Comparison of ENCODE assay signal across 18 cellular contexts in the genomic region with DNA sequence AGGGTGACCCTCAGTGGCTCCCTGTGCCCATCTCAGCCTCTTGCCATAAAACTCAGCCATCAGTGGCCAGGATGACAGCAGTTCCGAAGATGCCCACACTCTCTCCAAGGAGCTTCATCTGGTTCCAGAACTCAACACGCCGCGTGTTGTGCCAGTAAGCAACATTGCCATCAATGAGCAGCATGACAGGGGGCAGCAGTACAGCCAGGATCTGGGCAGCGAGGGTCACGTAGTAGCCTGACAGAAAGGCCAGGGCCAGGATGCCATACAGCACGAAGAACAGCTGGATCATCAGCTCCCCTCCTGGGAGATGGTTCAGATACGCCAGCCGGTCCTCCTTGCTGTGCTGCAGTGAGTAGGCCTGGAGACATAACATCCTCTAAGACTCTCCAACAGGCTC. TPM values are rescaled to one million over a fixed set of nuclear protein-coding genes. Genes with fewer than 3 reads are reported as not detected.
"Had no signal": no experiment of that assay in that cellular context is flagged by ENCODE, and none has a peak within 500 bp of the region (broad histone marks: within the 10 kb centered on the region; RNA-seq: fewer than 3 reads in every experiment).

No MANE protein-coding gene starts in this region.

- H3K9me3 ChIP-seq: colonic mucosa, left lung, transverse colon had no signal

- FAIRE-seq: endometrium, keratinocyte, small intestine had no signal

- H3K36me3 ChIP-seq: colonic mucosa, transverse colon had no signal

- H3K4me3 ChIP-seq: colonic mucosa, left lung, transverse colon had no signal

- ATAC-seq: esophagus mucosa; left lung; naive thymus-derived CD8-positive, alpha-beta T cell had no signal

- H3K27me3 ChIP-seq: colonic mucosa, transverse colon had no signal

- DNase-seq: activated CD4-positive, alpha-beta T cell treated with anti-CD3 and anti-CD28 coated beads, Interleukin-2, amount 10 ng/mL, durations not matched to agents 7 days and 5 days; activated CD4-positive, CD25-positive, alpha-beta regulatory T cell; activated naive CD8-positive, alpha-beta T cell treated with anti-CD3 and anti-CD28 coated beads for 36 hours; central memory CD4-positive, alpha-beta T cell; colonic mucosa; hippocampal formation; naive thymus-derived CD8-positive, alpha-beta T cell; stimulated activated CD4-positive, alpha-beta T cell treated with anti-CD3 and anti-CD28 coated beads, Interleukin-4, amount 100 ng/mL, for 24 hours; stimulated activated naive CD4-positive, alpha-beta T cell treated with Interleukin-2 at 50 U/mL for 16 hours; transverse colon had no signal

- H3K27ac ChIP-seq: colonic mucosa, left lung, transverse colon had no signal

RNA-seq across cellular contexts. Expression of a gene that starts 58.1 kb away (rescaled TPM):
- total RNA-seq: activated CD4-positive, alpha-beta T cell treated with anti-CD3 and anti-CD28 coated beads, Interleukin-2, amount 10 ng/mL, durations not matched to agents 7 days and 5 days; activated CD8-positive, alpha-beta memory T cell treated with anti-CD3 and anti-CD28 coated beads for 36 hours; activated naive CD8-positive, alpha-beta T cell treated with anti-CD3 and anti-CD28 coated beads for 36 hours; esophagus mucosa; left lung; mononuclear cell; naive thymus-derived CD8-positive, alpha-beta T cell; right cardiac atrium had no signal
- polyA plus RNA-seq: keratinocyte; naive thymus-derived CD8-positive, alpha-beta T cell; right cardiac atrium had no signal
